8 cellular contexts compared by ENCODE assay signal in the genomic region with DNA sequence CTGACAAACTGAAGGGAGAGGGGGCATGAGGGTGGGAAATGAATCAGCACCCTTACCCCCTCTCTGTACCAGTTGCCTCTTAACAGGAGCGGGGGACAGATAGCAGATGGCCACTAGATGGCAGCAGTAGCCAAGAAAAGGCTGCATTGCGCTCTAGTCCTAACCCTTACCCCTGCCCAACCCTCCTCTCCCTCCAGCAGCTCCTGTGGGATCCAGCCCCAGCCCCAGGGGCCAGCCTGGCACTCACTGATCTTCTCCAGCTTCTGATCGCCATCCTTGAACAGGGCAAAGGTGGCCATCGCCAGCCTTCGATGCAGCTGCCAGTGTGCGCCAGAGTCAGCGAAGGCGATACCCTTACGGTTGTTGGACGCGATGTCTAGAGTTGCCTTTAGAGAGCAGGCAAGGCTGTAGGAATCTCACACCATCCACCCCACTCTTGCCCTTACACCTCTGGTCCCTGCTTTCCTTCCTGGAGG. TPM values are rescaled to one million over a fixed set of nuclear protein-coding genes. Genes with fewer than 3 reads are reported as not detected.
DNase-seq lines count a peak whose midpoint lies in the region; ATAC-seq and TF ChIP-seq lines count a peak whose summit lies in the region.

No MANE protein-coding gene starts in this region.

- peaks cover 4% of the 10 kb centered on the region for H3K36me3 Mint-ChIP-seq in activated CD4-positive, alpha-beta memory T cell treated with anti-CD3 and anti-CD28 coated beads, Interleukin-2, amount 10 ng/mL, durations not matched to agents 7 days and 5 days (ENCODE audit: low read depth)

- no peaks in the 10 kb centered on the region for H3K36me3 ChIP-seq in DOHH2 (ENCODE audit: control insufficient read depth, low read length)

- H3K4me2 ChIP-seq in DOHH2 (ENCODE audit: low read length), result no peak overlapping the region

- H3K79me2 ChIP-seq in DOHH2 (ENCODE audit: control insufficient read depth, low read length), result no peaks in the 10 kb centered on the region

- no peaks in the 10 kb centered on the region for H3K9me2 ChIP-seq in DOHH2 (replicated peaks; ENCODE audit: control insufficient read depth, low read length)

- no peak overlapping the region for H3K27ac ChIP-seq in DOHH2 (ENCODE audit: low read depth, low read length)

- H4K20me1 ChIP-seq in DOHH2 (ENCODE audit: control insufficient read depth, insufficient read depth, low read depth, low read length), result no peaks in the 10 kb centered on the region

- H3K9me3 ChIP-seq in DOHH2 (ENCODE audit: control insufficient read depth, insufficient read depth, low read length), result no peaks in the 10 kb centered on the region

- H3F3A ChIP-seq in DOHH2 (ENCODE audit: control insufficient read depth, insufficient read depth), result no peaks in the 10 kb centered on the region

- TF ChIP-seq CTCF in DOHH2 (IDR thresholded peaks at IDR 0.05; ENCODE audit: low read depth, low read length, poor library complexity, severe bottlenecking), result peak; percentile 86

- ATAC-seq in HG03521 (IDR thresholded peaks at IDR 0.05; ENCODE audit: unreplicated experiment) (peak; percentile 66), GM21423 (IDR thresholded peaks at IDR 0.05; ENCODE audit: unreplicated experiment) (no peak)

- CTCF ChIA-PET in activated CD4-positive, alpha-beta memory T cell treated with anti-CD3 and anti-CD28 coated beads, Interleukin-2, amount 10 ng/mL, durations not matched to agents 7 days and 5 days (lab: Charles Lee), result interaction anchor here (0.8 to 4.8 kb wide), 8 partner anchors 23 to 499 kb away, joined by 3 to 55 read pairs (median 6); no protein-coding TSS in a partner anchor

- no peak overlapping the region for H3K27ac Mint-ChIP-seq in activated CD4-positive, alpha-beta memory T cell treated with anti-CD3 and anti-CD28 coated beads, Interleukin-2, amount 10 ng/mL, durations not matched to agents 7 days and 5 days

- peaks cover 3% of the 10 kb centered on the region; the same call in 1 of the 2 replicates for H3K27me3 ChIP-seq in DOHH2 (ENCODE audit: control insufficient read depth, low read length)

- H3K4me1 Mint-ChIP-seq in activated CD4-positive, alpha-beta memory T cell treated with anti-CD3 and anti-CD28 coated beads, Interleukin-2, amount 10 ng/mL, durations not matched to agents 7 days and 5 days, result peaks cover 2% of the 10 kb centered on the region

- DNase-seq in NCI-H82 treated with DMSO at 0.1 percent for 48 hours (lab: John Stamatoyannopoulos, UW; ENCODE audit: unreplicated experiment), result peak; percentile 42
- DNase-seq in activated CD4-positive, alpha-beta memory T cell treated with anti-CD3 and anti-CD28 coated beads, Interleukin-2, amount 10 ng/mL, durations not matched to agents 7 days and 5 days, result peak; percentile 77
- DNase-seq in effector CD4-positive, alpha-beta T cell, result peak; percentile 67
- DNase-seq in lung microvascular endothelial cell (ENCODE audit: low read depth in 2 of 2), result peak; percentile 78 to 85
- DNase-seq in stimulated activated CD8-positive, alpha-beta memory T cell treated with anti-CD3 and anti-CD28 coated beads, Interleukin-15, amount 100 ng/mL, for 4 hours (ENCODE audit: low read depth in 2 of 2), result peak; percentile 40 to 57

- peaks cover 16% of the 10 kb centered on the region for H3K27me3 Mint-ChIP-seq in activated CD4-positive, alpha-beta memory T cell treated with anti-CD3 and anti-CD28 coated beads, Interleukin-2, amount 10 ng/mL, durations not matched to agents 7 days and 5 days

- POLR2A ChIA-PET in activated CD4-positive, alpha-beta memory T cell treated with anti-CD3 and anti-CD28 coated beads, Interleukin-2, amount 10 ng/mL, durations not matched to agents 7 days and 5 days (lab: Charles Lee), result interaction anchor here (0.9 to 1.4 kb wide), 2 partner anchors 67 to 357 kb away, joined by 3 to 4 read pairs; no protein-coding TSS in a partner anchor

- H3K4me3 Mint-ChIP-seq in activated CD4-positive, alpha-beta memory T cell treated with anti-CD3 and anti-CD28 coated beads, Interleukin-2, amount 10 ng/mL, durations not matched to agents 7 days and 5 days, result no peak overlapping the region

- H3K9me3 Mint-ChIP-seq in activated CD4-positive, alpha-beta memory T cell treated with anti-CD3 and anti-CD28 coated beads, Interleukin-2, amount 10 ng/mL, durations not matched to agents 7 days and 5 days, result peaks cover 5% of the 10 kb centered on the region

- H3K4me3 ChIP-seq in DOHH2 (ENCODE audit: low read length), result no peak overlapping the region

- H3K4me1 ChIP-seq in DOHH2 (ENCODE audit: control insufficient read depth, low read length), result no peaks in the 10 kb centered on the region

RNA-seq across cellular contexts. Expression of a gene that starts 2.2 kb away (rescaled TPM):
- total RNA-seq in activated CD4-positive, alpha-beta memory T cell treated with anti-CD3 and anti-CD28 coated beads, Interleukin-2, amount 10 ng/mL, durations not matched to agents 7 days and 5 days, result not detected
- total RNA-seq in lung microvascular endothelial cell, result not detected in 2 replicates

RNA-seq across cellular contexts. Expression of a gene that starts 19.0 kb away (rescaled TPM):
- total RNA-seq in activated CD4-positive, alpha-beta memory T cell treated with anti-CD3 and anti-CD28 coated beads, Interleukin-2, amount 10 ng/mL, durations not matched to agents 7 days and 5 days, result 10 to 100 TPM; 10.0 to 11.9 TPM
- 21.8 and 31.2 TPM in 2 replicates for total RNA-seq in lung microvascular endothelial cell

RNA-seq across cellular contexts. Expression of a gene that starts 34.2 kb away (rescaled TPM):
- total RNA-seq in activated CD4-positive, alpha-beta memory T cell treated with anti-CD3 and anti-CD28 coated beads, Interleukin-2, amount 10 ng/mL, durations not matched to agents 7 days and 5 days, result under 1 TPM; 0.15 to 0.65 TPM
- 0.60 and 0.65 TPM in 2 replicates for total RNA-seq in lung microvascular endothelial cell
